In the genomic region with DNA sequence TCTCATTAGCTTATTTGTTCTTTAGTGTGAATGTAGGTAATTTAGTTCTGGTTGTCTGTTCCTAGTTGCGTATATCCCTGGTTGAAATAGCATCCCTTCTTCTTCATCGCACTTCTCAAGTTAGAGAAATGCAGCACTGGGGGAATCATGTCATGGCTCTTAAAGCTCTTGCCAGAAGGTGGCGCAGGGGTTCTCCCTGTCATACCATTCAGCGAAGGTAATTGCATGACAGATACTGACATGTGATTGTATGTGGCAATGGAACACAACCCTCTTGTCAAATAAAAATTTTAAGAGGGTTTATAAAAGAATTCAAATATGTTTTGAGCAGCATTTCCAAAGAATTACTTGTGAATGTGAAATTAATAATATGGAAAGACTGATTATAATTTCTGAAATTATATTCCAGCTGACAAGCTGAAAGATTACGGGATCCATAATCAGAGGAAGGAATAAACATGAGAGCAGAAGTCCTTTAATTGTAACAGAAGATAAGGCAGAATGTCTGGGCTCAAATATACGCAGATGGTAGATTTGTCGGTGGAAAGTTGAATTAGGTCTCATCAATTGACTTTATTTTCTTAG, we compare ENCODE assay signal across 8 cellular contexts.
DNase-seq lines count a peak whose midpoint lies in the region; ATAC-seq, FAIRE-seq and TF ChIP-seq lines count a peak whose summit lies in the region.

No MANE protein-coding gene starts in this region.

- CTCF ChIA-PET in endothelial cell of umbilical vein (lab: Charles Lee) = interaction anchor here (0.7 to 3.5 kb wide), 32 partner anchors 9 to 1653 kb away, joined by 3 to 118 read pairs (median 4); no protein-coding TSS in a partner anchor

- H3K9me3 ChIP-seq in endothelial cell of umbilical vein (replicated peaks; ENCODE audit: control insufficient read depth, insufficient read depth, low read length) = no peaks in the 10 kb centered on the region
- H3K9me3 ChIP-seq in upper lobe of left lung = no peaks in the 10 kb centered on the region

- TF ChIP-seq CTCF in endothelial cell of umbilical vein (IDR thresholded peaks at IDR 0.05; ENCODE audit: extremely low read depth in 1 of 2, insufficient read depth in 1 of 2, low read depth in 1 of 2, low read length in 2 of 2) (peak; percentile 74 to 75), upper lobe of left lung (IDR thresholded peaks at IDR 0.05) (peak in 4 of 6 experiments; percentile 17 to 49 (median 42))

- H3K9me1 ChIP-seq in endothelial cell of umbilical vein (replicated peaks; ENCODE audit: control insufficient read depth, extremely low read depth, insufficient read depth, low read length) = no peaks in the 10 kb centered on the region

- H3K4me1 ChIP-seq in endothelial cell of umbilical vein (ENCODE audit: control insufficient read depth, extremely low read depth, insufficient read depth, low read length) = no peaks in the 10 kb centered on the region
- H3K4me1 ChIP-seq in upper lobe of left lung = no peaks in the 10 kb centered on the region

- DNase-seq in AML-193 (lab: John Stamatoyannopoulos, UW) = peak; percentile 47 to 69
- peak; percentile 25 to 27 for DNase-seq in NCI-H1930 (lab: John Stamatoyannopoulos, UW)
- peak; percentile 66 for DNase-seq in endothelial cell of umbilical vein (ENCODE audit: low read depth, low spot score)
- peak; percentile 60 for DNase-seq in mucosa of gallbladder (ENCODE audit: low spot score)
- peak in 1 of 2 donors; percentile 61 for DNase-seq in upper lobe of left lung

- FAIRE-seq in TTC549 (lab: Jason Lieb, UNC) (peak; percentile 51), endothelial cell of umbilical vein (lab: Jason Lieb, UNC) (peak; percentile 70)

- no peak for TF ChIP-seq EP300 in upper lobe of left lung (IDR thresholded peaks at IDR 0.05)

- POLR2A ChIA-PET in endothelial cell of umbilical vein (lab: Charles Lee) = no interaction called here

- intact Hi-C loops in endothelial cell of umbilical vein (cut with micrococcal nuclease) = loop anchor here (1.0 kb wide), 1 partner anchor 96 kb away; no protein-coding TSS in a partner anchor

- peak; percentile 81 for ATAC-seq in GM18861 (IDR thresholded peaks at IDR 0.05; ENCODE audit: unreplicated experiment)
- ATAC-seq in HG03039 (IDR thresholded peaks at IDR 0.05; ENCODE audit: unreplicated experiment) = peak; percentile 96
- ATAC-seq in upper lobe of left lung (ENCODE audit: low FRiP score in 2 of 2) = peak in 1 of 2 donors; percentile 93

- WGBS in upper lobe of left lung, 2 donors = 40 to 44% methylated on average over 7 of the region's 7 CpGs

- no peak overlapping the region for H3K4me2 ChIP-seq in endothelial cell of umbilical vein (ENCODE audit: insufficient read depth, low read length)

- H3K27ac ChIP-seq in endothelial cell of umbilical vein (ENCODE audit: insufficient read depth, low read depth, low read length) (no peak overlapping the region), upper lobe of left lung (no peak overlapping the region)

- no TSS peak for BruUV-seq in endothelial cell of umbilical vein (replicated peaks; lab: Mats Ljungman, UMichigan)

- H4K20me1 ChIP-seq in endothelial cell of umbilical vein (replicated peaks; ENCODE audit: control insufficient read depth, extremely low read depth, insufficient read depth, low read length) = no peaks in the 10 kb centered on the region

- H3K36me3 ChIP-seq in endothelial cell of umbilical vein (ENCODE audit: control insufficient read depth in 2 of 2, extremely low read depth in 1 of 2, insufficient read depth in 2 of 2, low read length in 2 of 2) = no peaks in the 10 kb centered on the region
- no peaks in the 10 kb centered on the region for H3K36me3 ChIP-seq in upper lobe of left lung

- dilution Hi-C loops in endothelial cell of umbilical vein (cut with MboI; ENCODE audit: extremely low pct_ligation_motif_present, low sequenced_read_pairs) = no loop called here

- no peak overlapping the region for H2AFZ ChIP-seq in endothelial cell of umbilical vein (ENCODE audit: low read depth, low read length)

- H3K4me3 ChIP-seq in endothelial cell of umbilical vein (replicated peaks in 1 of 3; ENCODE audit: insufficient read depth in 1 of 3, low read depth in 1 of 3, low read length in 3 of 3) (no peak overlapping the region), upper lobe of left lung (no peak overlapping the region)

- TF ChIP-seq POLR2A in endothelial cell of umbilical vein (IDR thresholded peaks at IDR 0.05; ENCODE audit: low read depth, low read length) = no peak
- TF ChIP-seq POLR2A in upper lobe of left lung (IDR thresholded peaks at IDR 0.05) = no peak

- peaks cover 2 to 3% of the 10 kb centered on the region in 2 experiments for H3K27me3 ChIP-seq in endothelial cell of umbilical vein (ENCODE audit: control insufficient read depth in 2 of 2, insufficient read depth in 2 of 2, low read length in 2 of 2)
- H3K27me3 ChIP-seq in upper lobe of left lung = no peaks in the 10 kb centered on the region

- H3K9ac ChIP-seq in endothelial cell of umbilical vein (replicated peaks; ENCODE audit: extremely low read depth, insufficient read depth, low read length) = no peak overlapping the region

- H3K79me2 ChIP-seq in endothelial cell of umbilical vein (ENCODE audit: control insufficient read depth, insufficient read depth, low read length) = no peaks in the 10 kb centered on the region

TF ChIP-seq in endothelial cell of umbilical vein, 7 proteins besides CTCF, POLR2A, EP300 and RAD21:
- TF ChIP-seq EZH2 (IDR thresholded peaks at IDR 0.05; ENCODE audit: borderline replicate concordance, low read depth, low read length, severe bottlenecking) (no peak), GATA2 (IDR thresholded peaks at IDR 0.05; ENCODE audit: insufficient read depth, insufficient read length, low read depth, low read length) (no peak), JUN (IDR thresholded peaks at IDR 0.05; ENCODE audit: borderline replicate concordance, insufficient read depth, insufficient read length, low read depth) (no peak), POLR2AphosphoS5 (IDR thresholded peaks at IDR 0.05; ENCODE audit: insufficient read depth, low read depth, low read length) (no peak), FOS (IDR thresholded peaks at IDR 0.05; ENCODE audit: borderline replicate concordance, insufficient read depth, low read length) (no peak), MYC (IDR thresholded peaks at IDR 0.05; ENCODE audit: low read depth, low read length) (no peak)
- TF ChIP-seq, protein P1, sequence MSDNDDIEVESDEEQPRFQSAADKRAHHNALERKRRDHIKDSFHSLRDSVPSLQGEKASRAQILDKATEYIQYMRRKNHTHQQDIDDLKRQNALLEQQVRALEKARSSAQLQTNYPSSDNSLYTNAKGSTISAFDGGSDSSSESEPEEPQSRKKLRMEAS (IDR thresholded peaks at IDR 0.05; ENCODE audit: insufficient read depth, insufficient read length) = no peak
